In the genomic region with DNA sequence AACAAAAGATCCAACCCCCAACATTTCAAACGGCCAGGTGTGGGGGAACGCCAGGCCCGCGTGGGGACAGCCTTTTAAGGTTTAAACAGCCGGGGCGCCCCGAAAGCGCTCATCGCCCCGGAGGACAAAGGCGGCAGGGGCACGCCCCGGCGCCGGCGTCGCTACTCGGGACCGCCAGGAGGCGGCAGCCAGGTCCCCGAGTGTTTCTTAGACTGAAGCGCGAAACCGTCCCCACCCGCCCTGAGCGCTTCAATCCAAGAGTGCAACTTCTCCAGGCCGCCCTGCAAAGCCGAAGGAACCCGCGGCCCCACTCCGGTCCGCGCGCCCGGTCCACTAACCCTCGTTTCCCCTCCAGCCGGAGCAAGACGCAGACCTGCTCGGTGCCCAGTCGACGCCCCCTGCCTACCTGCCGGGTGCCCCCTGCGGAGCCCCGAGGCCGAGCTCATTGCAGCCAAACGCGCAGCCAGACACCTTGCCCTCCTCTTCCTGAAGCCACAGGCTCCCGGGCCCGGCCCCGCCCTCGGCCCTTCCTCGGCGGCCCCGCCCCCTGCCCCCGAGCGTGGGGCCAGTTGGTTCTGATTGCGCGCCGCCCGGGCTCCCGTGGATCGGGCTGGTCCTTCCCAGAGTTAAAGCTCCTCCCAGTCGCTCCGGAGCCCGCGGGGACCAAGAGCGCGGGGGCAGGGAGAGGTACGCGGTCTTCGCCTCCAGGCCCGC, we compare ENCODE assay signal across 8 cellular contexts. TPM values are rescaled to one million over a fixed set of nuclear protein-coding genes. Genes with fewer than 3 reads are reported as not detected.
DNase-seq lines count a peak whose midpoint lies in the region; TF ChIP-seq lines count a peak whose summit lies in the region.

A gene (minus strand): TSS at position 496 of the 714 bp plus-strand sequence. CDS start 50 bp downstream, at position 446.

- H3K9me3 ChIP-seq in neuron (ENCODE audit: low read length) = no peaks in the 10 kb centered on the region

- H2AFZ ChIP-seq in neuron (ENCODE audit: low read depth, low read length) = peak within 1 kb of the TSS; percentile 99

- DNase-seq in GDM1 (lab: John Stamatoyannopoulos, UW) (peak; percentile 79), H4 (ENCODE audit: low spot score) (peak; percentile 43), LNCaP clone FGC (ENCODE audit: low read depth) (peak; percentile 43), SK-MEL-5 (ENCODE audit: low read depth, low spot score) (peak; percentile 58), foreskin melanocyte (peak; percentile 64)
- peak; percentile 73 for DNase-seq in activated naive CD4-positive, alpha-beta T cell treated with Interleukin-2 at 50 U/mL for 16 hours

- TF ChIP-seq CTCF in LNCaP clone FGC (IDR thresholded peaks at IDR 0.05; ENCODE audit: control insufficient read depth, extremely low read depth, insufficient read depth) (peak; percentile 52), subcutaneous adipose tissue (IDR thresholded peaks at IDR 0.05; ENCODE audit: low read depth) (no peak)

- in situ Hi-C loops in SK-MEL-5 (cut with HindIII; ENCODE audit: low pct_unique_long_range_greater_than_20kb, low sequenced_read_pairs) = no loop called here

- H3K4me1 ChIP-seq in neuron (ENCODE audit: insufficient read depth, low read length) = peaks cover 6% of the 10 kb centered on the region

- no peaks in the 10 kb centered on the region for H3K27me3 ChIP-seq in neuron (ENCODE audit: insufficient read depth, low read length)

- H3K36me3 ChIP-seq in neuron (ENCODE audit: insufficient read depth, low read length) = no peaks in the 10 kb centered on the region

- H3K4me3 ChIP-seq in LNCaP clone FGC (ENCODE audit: low read depth, low read length) (peak within 1 kb of the TSS; percentile 71), neuron (ENCODE audit: low read length) (peak within 1 kb of the TSS; percentile 91)

RNA-seq across cellular contexts. Expression of the gene that starts here (rescaled TPM):
- total RNA-seq in H4 (2014; rRNA removed; shearing (Covaris generic)) = 54.9 and 69.8 TPM in 2 replicates
- total RNA-seq in SK-MEL-5 (2014; rRNA removed; shearing (Covaris generic)) = 9.4 and 13.3 TPM in 2 replicates
- 9.9 and 10.9 TPM in 2 replicates for polyA plus RNA-seq in SK-MEL-5 (2015; cell fraction: cytosol; rRNA removed)
- 5.7 and 19.8 TPM in 2 replicates for polyA plus RNA-seq in SK-MEL-5 (2015; cell fraction: nucleus; rRNA removed)
- total RNA-seq in subcutaneous adipose tissue = 10 to 100 TPM in 3 of 4 donors, 1 to 10 TPM in 1; 7.3 to 30.0 (median 24.1) TPM

Comparison
In these comparisons a context has a peak if more than half of its experiments do, and no peak if none do; other contexts are left out.
1. Peak in every context shown above with its lines: DNase-seq and H3K4me3 ChIP-seq.